25 cellular contexts compared by ENCODE assay signal in the genomic region with DNA sequence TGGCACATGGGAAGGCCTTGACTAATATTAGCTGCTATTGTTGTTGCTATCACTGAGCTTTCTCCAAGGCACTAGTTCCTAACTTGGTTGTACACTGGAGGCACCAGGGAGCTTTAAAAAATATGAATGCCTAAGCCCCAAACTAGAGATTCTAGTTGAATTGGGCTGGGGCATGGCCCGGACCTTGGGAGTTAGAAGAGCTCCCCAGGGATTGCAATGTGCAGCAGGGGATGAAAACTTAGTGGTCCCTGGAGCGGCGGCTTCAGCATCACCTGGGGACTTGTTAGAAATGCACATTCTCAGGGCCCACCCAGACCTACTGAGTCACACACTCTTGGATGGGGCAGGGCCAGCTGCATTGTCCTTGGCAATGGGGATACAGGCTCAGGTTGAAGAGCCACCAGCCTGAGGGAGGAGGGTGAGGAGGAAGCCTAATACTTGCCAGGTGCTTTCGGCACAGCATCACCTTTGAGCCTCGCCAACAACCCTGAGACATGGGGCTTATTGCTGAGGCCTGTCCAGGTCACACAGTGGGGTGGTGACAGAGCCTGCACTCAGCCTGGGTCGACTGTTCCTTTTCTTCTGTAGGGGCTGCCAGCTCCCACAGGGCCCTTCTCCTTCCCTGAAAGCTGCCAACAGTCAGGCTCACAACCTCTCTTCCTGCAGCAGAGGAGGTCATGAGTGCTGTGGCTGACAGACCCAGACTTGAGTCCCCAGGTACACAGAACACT.
"Had no signal": no experiment of that assay in that cellular context is flagged by ENCODE, and none has a peak within 500 bp of the region (broad histone marks: within the 10 kb centered on the region; RNA-seq: fewer than 3 reads in every experiment).

No MANE protein-coding gene starts in this region.

- H3K4me1 ChIP-seq: SJSA1 had no signal

- H3K27me3 ChIP-seq: SJSA1 had no signal

- DNase-seq: activated CD4-positive, alpha-beta T cell treated with anti-CD3 and anti-CD28 coated beads, Interleukin-2, amount 10 ng/mL, durations not matched to agents 24 days and 14 days; activated CD4-positive, alpha-beta T cell treated with anti-CD3 and anti-CD28 coated beads, Interleukin-2, amount 50 U/mL, for 4 hours; activated gamma-delta T cell treated with Interleukin-2 at 50 U/mL for 16 hours; activated naive CD4-positive, alpha-beta T cell treated with anti-CD3 and anti-CD28 coated beads for 36 hours; activated naive CD8-positive, alpha-beta T cell treated with anti-CD3 and anti-CD28 coated beads, Interleukin-2, amount 50 U/mL, for 24 hours; anterior cingulate cortex; KG1; MM.1S; NCI-H1092; NCI-H146; NCI-H187; NCI-H2029 treated with DMSO at 0.1 percent for 48 hours; NCI-H2107; NCI-H345; NCI-H524 treated with DMSO at 0.1 percent for 48 hours; SHP77; SK-N-SH had no signal

- ATAC-seq: activated CD8-positive, alpha-beta T cell treated with anti-CD3 and anti-CD28 coated beads, Interleukin-2, amount 10 ng/mL, durations not matched to agents 7 days and 5 days; Panc1 had no signal

- H3K9ac ChIP-seq: SK-N-SH had no signal

- H3K9me3 ChIP-seq: SJSA1, SK-N-SH had no signal

- H3K9me3 Mint-ChIP-seq: activated CD4-positive, alpha-beta T cell treated with anti-CD3 and anti-CD28 coated beads, Interleukin-2, amount 10 ng/mL, durations not matched to agents 24 days and 14 days; activated naive CD4-positive, alpha-beta T cell treated with anti-CD3 and anti-CD28 coated beads for 36 hours; activated naive CD8-positive, alpha-beta T cell treated with anti-CD3 and anti-CD28 coated beads, Interleukin-2, amount 50 U/mL, for 24 hours; activated T-cell treated with anti-CD3 and anti-CD28 coated beads, Interleukin-2, amount 50 U/mL, for 24 hours; T-helper 1 cell treated with Interleukin-12 subunit alpha and Interleukin-12 subunit beta and Interleukin-4 antibody, amounts not matched to agents 30 μg/mL and 1 μg/mL, for 36 hours; T-helper 2 cell treated with Interferon-gamma antibody and Interleukin-4, amounts not matched to agents 5 μg/mL and 100 μg/mL, for 36 hours had no signal

- H3K27me3 Mint-ChIP-seq: activated naive CD8-positive, alpha-beta T cell; activated naive CD8-positive, alpha-beta T cell treated with anti-CD3 and anti-CD28 coated beads, Interleukin-2, amount 50 U/mL, for 24 hours; activated T-cell treated with anti-CD3 and anti-CD28 coated beads, Interleukin-2, amount 50 U/mL, for 24 hours had no signal

- H3K27ac Mint-ChIP-seq: activated CD4-positive, alpha-beta T cell treated with anti-CD3 and anti-CD28 coated beads, Interleukin-2, amount 10 ng/mL, durations not matched to agents 24 days and 14 days; activated CD8-positive, alpha-beta T cell treated with anti-CD3 and anti-CD28 coated beads, Interleukin-2, amount 10 ng/mL, durations not matched to agents 7 days and 5 days; activated naive CD4-positive, alpha-beta T cell treated with anti-CD3 and anti-CD28 coated beads for 36 hours; activated naive CD8-positive, alpha-beta T cell; activated naive CD8-positive, alpha-beta T cell treated with anti-CD3 and anti-CD28 coated beads, Interleukin-2, amount 50 U/mL, for 24 hours; T-helper 1 cell treated with Interleukin-12 subunit alpha and Interleukin-12 subunit beta and Interleukin-4 antibody, amounts not matched to agents 30 μg/mL and 1 μg/mL, for 36 hours; T-helper 2 cell treated with Interferon-gamma antibody and Interleukin-4, amounts not matched to agents 5 μg/mL and 100 μg/mL, for 36 hours had no signal

- H3K27ac ChIP-seq: SJSA1 had no signal

- H3K4me2 ChIP-seq: SK-N-SH had no signal

- H3K36me3 Mint-ChIP-seq: activated naive CD8-positive, alpha-beta T cell; brain had no signal

- H3K4me3 ChIP-seq: SJSA1 had no signal

- H3K36me3 ChIP-seq: SJSA1 had no signal

- H3K4me1 Mint-ChIP-seq: brain had no signal

- H3K4me3 Mint-ChIP-seq: activated CD4-positive, alpha-beta T cell treated with anti-CD3 and anti-CD28 coated beads, Interleukin-2, amount 10 ng/mL, durations not matched to agents 24 days and 14 days; activated CD8-positive, alpha-beta T cell treated with anti-CD3 and anti-CD28 coated beads, Interleukin-2, amount 10 ng/mL, durations not matched to agents 7 days and 5 days; activated naive CD4-positive, alpha-beta T cell treated with anti-CD3 and anti-CD28 coated beads for 36 hours; activated naive CD8-positive, alpha-beta T cell; activated naive CD8-positive, alpha-beta T cell treated with anti-CD3 and anti-CD28 coated beads, Interleukin-2, amount 50 U/mL, for 24 hours; activated T-cell treated with anti-CD3 and anti-CD28 coated beads, Interleukin-2, amount 50 U/mL, for 24 hours; brain; T-helper 1 cell treated with Interleukin-12 subunit alpha and Interleukin-12 subunit beta and Interleukin-4 antibody, amounts not matched to agents 30 μg/mL and 1 μg/mL, for 36 hours; T-helper 2 cell treated with Interferon-gamma antibody and Interleukin-4, amounts not matched to agents 5 μg/mL and 100 μg/mL, for 36 hours had no signal
